8 cellular contexts compared by ENCODE assay signal in the genomic region with DNA sequence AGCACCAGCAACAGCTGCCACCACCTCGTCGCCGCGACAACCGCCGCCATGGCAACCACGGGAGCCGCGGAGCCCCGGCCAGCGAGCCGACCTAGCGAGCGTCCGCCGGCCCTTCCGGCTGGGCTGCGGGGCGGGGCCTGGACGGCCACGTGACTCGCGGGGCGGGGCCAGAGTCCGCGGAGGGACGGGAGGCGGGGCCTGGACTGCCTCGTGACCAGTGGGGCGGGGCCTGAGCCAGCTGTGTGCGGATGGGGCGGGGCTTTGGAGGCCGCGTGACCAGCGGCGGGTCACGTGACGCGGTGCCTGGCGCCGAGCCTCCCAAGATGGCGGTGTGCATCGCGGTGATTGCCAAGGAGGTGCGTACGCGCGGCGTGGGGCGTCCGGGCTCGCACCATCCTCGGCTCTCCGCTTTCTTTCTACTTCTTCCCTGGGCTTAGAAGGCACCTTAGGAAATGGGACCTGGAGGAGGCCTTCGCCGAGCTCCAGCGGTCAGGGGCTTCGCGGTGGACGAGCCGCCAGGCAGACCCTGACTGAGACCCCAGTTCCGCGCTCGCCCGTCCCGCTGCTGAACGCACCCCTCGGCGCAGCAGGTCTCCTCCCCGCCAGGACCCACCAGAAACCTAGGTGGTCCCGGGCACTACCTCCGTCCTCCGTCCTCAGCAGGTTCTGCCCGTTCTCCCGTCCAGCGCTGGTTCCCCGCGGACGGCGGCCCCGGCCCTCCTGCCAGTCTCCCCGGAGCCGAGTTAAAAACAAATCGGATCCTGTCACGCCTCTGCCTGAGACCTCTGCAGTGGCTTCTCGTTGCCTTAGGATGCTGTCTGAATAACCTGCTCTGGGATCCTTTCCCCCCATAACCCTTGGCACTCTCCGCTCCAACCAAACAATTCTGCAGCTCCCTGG. TPM values are rescaled to one million over a fixed set of nuclear protein-coding genes. Genes with fewer than 3 reads are reported as not detected.
A peak's percentile ranks its signal among the peaks of the same experiment; 100 is the strongest.
DNase-seq lines count a peak whose midpoint lies in the region; ATAC-seq, FAIRE-seq and TF ChIP-seq lines count a peak whose summit lies in the region.

Gene GALNS (minus strand): TSS at position 120 of the 900 bp plus-strand sequence. CDS start 70 bp downstream, at position 50.
A gene with protein sequence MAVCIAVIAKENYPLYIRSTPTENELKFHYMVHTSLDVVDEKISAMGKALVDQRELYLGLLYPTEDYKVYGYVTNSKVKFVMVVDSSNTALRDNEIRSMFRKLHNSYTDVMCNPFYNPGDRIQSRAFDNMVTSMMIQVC (plus strand): TSS at position 300 of the 900 bp plus-strand sequence. CDS start 24 bp downstream, at position 324.

- H3K9me3 ChIP-seq in right atrium auricular region: no peaks in the 10 kb centered on the region

- DNase-seq in NCI-H1930 (lab: John Stamatoyannopoulos, UW) (peak; percentile 85 to 92), anterior cingulate cortex (lab: John Stamatoyannopoulos, UW) (peak; percentile 81 to 99 (median 97)), right atrium auricular region (ENCODE audit: low spot score) (peak; percentile 99), pulmonary artery endothelial cell (ENCODE audit: low read depth, low spot score) (peak; percentile 78), urothelium cell line (ENCODE audit: low spot score) (peak; percentile 100)

- peak within 1 kb of the TSS; percentile 63 to 93 for H3K4me3 ChIP-seq in right atrium auricular region

- H3K4me1 ChIP-seq in right atrium auricular region: peaks cover 0 to 22% of the 10 kb centered on the region in 2 donors

- FAIRE-seq in urothelium cell line (lab: Jason Lieb, UNC): peak; percentile 99

- peak; percentile 60 for ATAC-seq in GM18499 (IDR thresholded peaks at IDR 0.05; ENCODE audit: insufficient read depth, unreplicated experiment)
- ATAC-seq in HG02943 (IDR thresholded peaks at IDR 0.05; ENCODE audit: low read depth, unreplicated experiment): peak; percentile 74

- no peak for TF ChIP-seq CTCF in right atrium auricular region (IDR thresholded peaks at IDR 0.05)

- H3K27me3 ChIP-seq in right atrium auricular region: no peaks in the 10 kb centered on the region

- H3K27ac ChIP-seq in right atrium auricular region: peak within 1 kb of the TSS; percentile 74 to 83

- intact Hi-C loops in T-helper 2 cell treated with Interferon-gamma antibody and Interleukin-4, amounts not matched to agents 100 ng/mL and 5 ng/mL, for 36 hours (cut with micrococcal nuclease): loop anchor here (1.0 to 5.0 kb wide), 7 partner anchors 46 to 405 kb away; partner anchors contain the start of genes APRT, CDH15 and ZFPM1

- peaks cover 31% of the 10 kb centered on the region for H3K36me3 ChIP-seq in right atrium auricular region

RNA-seq across cellular contexts. Expression of gene GALNS, which starts in this region (rescaled TPM):
- total RNA-seq in T-helper 2 cell treated with Interferon-gamma antibody and Interleukin-4, amounts not matched to agents 100 ng/mL and 5 ng/mL, for 36 hours: 38.9 and 41.0 TPM in 2 replicates
- total RNA-seq in right atrium auricular region (10 to 100 TPM; 12.6 to 18.8 TPM), pulmonary artery endothelial cell (16.8 and 21.9 TPM in 2 replicates)

RNA-seq across cellular contexts. Expression of the second gene that starts in this region (rescaled TPM):
- total RNA-seq in T-helper 2 cell treated with Interferon-gamma antibody and Interleukin-4, amounts not matched to agents 100 ng/mL and 5 ng/mL, for 36 hours: 59.8 and 60.1 TPM in 2 replicates
- total RNA-seq in right atrium auricular region (10 to 100 TPM; 30.7 to 33.0 TPM), pulmonary artery endothelial cell (44.6 and 62.0 TPM in 2 replicates)

Comparison
In these comparisons a context has a peak if more than half of its experiments do, and no peak if none do; other contexts are left out.
1. Peak in every context shown above with its lines: DNase-seq, ATAC-seq, H3K4me3 ChIP-seq and H3K27ac ChIP-seq.